ENCODE assay signal across 13 cellular contexts in genomic region chr3:142117052-142117451, GRCh38. TPM values are rescaled to one million over a fixed set of nuclear protein-coding genes. Genes with fewer than 3 reads are reported as not detected.
DNase-seq lines count a peak whose midpoint lies in the region; ATAC-seq, FAIRE-seq and TF ChIP-seq lines count a peak whose summit lies in the region.
"Had no signal": no experiment of that assay in that cellular context is flagged by ENCODE, and none has a peak within 500 bp of the region (broad histone marks: within the 10 kb centered on the region; RNA-seq: fewer than 3 reads in every experiment).

No MANE protein-coding gene starts in this region.

- no peaks in the 10 kb centered on the region for H3K36me3 ChIP-seq in Loucy (ENCODE audit: insufficient read depth, low read length)
- H3K36me3 ChIP-seq in mesendoderm (ENCODE audit: control insufficient read depth, insufficient read depth, low read length), result no peaks in the 10 kb centered on the region
- H3K36me3 ChIP-seq: esophagus muscularis mucosa, tibial nerve had no signal

- H3K9me3 ChIP-seq in Loucy (ENCODE audit: insufficient read depth, low read depth, low read length), result no peaks in the 10 kb centered on the region
- H3K9me3 ChIP-seq: esophagus muscularis mucosa had no signal

- ATAC-seq in WTC11, result no peak
- ATAC-seq: activated CD8-positive, alpha-beta memory T cell treated with anti-CD3 and anti-CD28 coated beads, Interleukin-2, amount 10 ng/mL, durations not matched to agents 7 days and 5 days had no signal

- H2AK5ac ChIP-seq in mesendoderm (ENCODE audit: low read length), result no peak overlapping the region

- peaks cover 4% of the 10 kb centered on the region; the same call in 1 of the 2 replicates for H3F3A ChIP-seq in Loucy (ENCODE audit: low read depth)

- no peak overlapping the region for H4K5ac ChIP-seq in mesendoderm (ENCODE audit: low read length)

- H3K36me3 Mint-ChIP-seq in WTC11, result no peaks in the 10 kb centered on the region

- no peaks in the 10 kb centered on the region for H3K27me3 Mint-ChIP-seq in WTC11 (ENCODE audit: low read depth)
- H3K27me3 Mint-ChIP-seq: activated CD8-positive, alpha-beta memory T cell treated with anti-CD3 and anti-CD28 coated beads, Interleukin-2, amount 10 ng/mL, durations not matched to agents 7 days and 5 days had no signal

- H2BK15ac ChIP-seq in mesendoderm (replicated peaks; ENCODE audit: low read depth), result no peak overlapping the region

- H3K4me1 Mint-ChIP-seq in WTC11, result peaks cover 7% of the 10 kb centered on the region
- H3K4me1 Mint-ChIP-seq: activated CD8-positive, alpha-beta memory T cell treated with anti-CD3 and anti-CD28 coated beads, Interleukin-2, amount 10 ng/mL, durations not matched to agents 7 days and 5 days had no signal

- CTCF ChIA-PET in WTC11 (lab: Charles Lee), result no interaction called here

- no peak overlapping the region for H3K18ac ChIP-seq in mesendoderm (ENCODE audit: low read length)

- H3K27ac Mint-ChIP-seq in WTC11, result peak overlapping the region; percentile 60
- H3K27ac Mint-ChIP-seq: activated CD8-positive, alpha-beta memory T cell treated with anti-CD3 and anti-CD28 coated beads, Interleukin-2, amount 10 ng/mL, durations not matched to agents 7 days and 5 days had no signal

- no peaks in the 10 kb centered on the region for H3K9me2 ChIP-seq in Loucy (replicated peaks; ENCODE audit: low read depth, low read length)

- H3K4me3 ChIP-seq in Loucy (ENCODE audit: low read length, poor library complexity, severe bottlenecking) (no peak overlapping the region), mesendoderm (ENCODE audit: low read length) (no peak overlapping the region), coronary artery (no peak overlapping the region)
- H3K4me3 ChIP-seq: esophagus muscularis mucosa, tibial nerve had no signal

- H4K20me1 ChIP-seq in Loucy (ENCODE audit: insufficient read depth, low read length, poor library complexity, severe bottlenecking), result no peaks in the 10 kb centered on the region

- no peak overlapping the region for H3K56ac ChIP-seq in mesendoderm (ENCODE audit: low read length)

- no peak overlapping the region for H3K23ac ChIP-seq in mesendoderm (ENCODE audit: low read length)

- H3K79me1 ChIP-seq in mesendoderm (ENCODE audit: low read length), result no peaks in the 10 kb centered on the region

- peak overlapping the region; percentile 55 for H3K4me2 ChIP-seq in Loucy (ENCODE audit: low read depth, low read length, poor library complexity, severe bottlenecking)
- no peak overlapping the region for H3K4me2 ChIP-seq in mesendoderm (ENCODE audit: low read length)

- no peak overlapping the region for H3K27ac ChIP-seq in mesendoderm (ENCODE audit: low read depth, low read length)
- no peak overlapping the region for H3K27ac ChIP-seq in coronary artery
- H3K27ac ChIP-seq: esophagus muscularis mucosa, tibial nerve had no signal

- peak overlapping the region; percentile 48 for H3K9ac ChIP-seq in Loucy (ENCODE audit: low read depth, low read length, poor library complexity, severe bottlenecking)
- no peak overlapping the region for H3K9ac ChIP-seq in mesendoderm (ENCODE audit: low read length)

- no peak for TF ChIP-seq CTCF in Loucy (conservative IDR thresholded peaks at IDR 0.05; ENCODE audit: low read length)
- TF ChIP-seq CTCF in WTC11 (IDR thresholded peaks at IDR 0.05), result no peak
- TF ChIP-seq CTCF in coronary artery (IDR thresholded peaks at IDR 0.05), result no peak

- no peak overlapping the region for H3K4ac ChIP-seq in mesendoderm (ENCODE audit: low read depth, low read length)

- H3K79me2 ChIP-seq in Loucy (ENCODE audit: insufficient read depth, low read length) (peaks cover 53% of the 10 kb centered on the region), mesendoderm (ENCODE audit: control insufficient read depth, insufficient read depth, low read length) (no peaks in the 10 kb centered on the region)

- H2BK120ac ChIP-seq in mesendoderm (ENCODE audit: low read depth, low read length), result no peak overlapping the region

- H3K4me1 ChIP-seq in Loucy (ENCODE audit: insufficient read depth, low read length, poor library complexity, severe bottlenecking) (peaks cover 25% of the 10 kb centered on the region), mesendoderm (ENCODE audit: control insufficient read depth, low read depth, low read length) (no peaks in the 10 kb centered on the region)
- H3K4me1 ChIP-seq: tibial nerve had no signal

- FAIRE-seq in frontal cortex (lab: Jason Lieb, UNC), result no peak

- no peak overlapping the region for H4K8ac ChIP-seq in mesendoderm (ENCODE audit: low read depth, low read length)

- H3K4me3 Mint-ChIP-seq in WTC11, result no peak overlapping the region
- H3K4me3 Mint-ChIP-seq: activated CD8-positive, alpha-beta memory T cell treated with anti-CD3 and anti-CD28 coated beads, Interleukin-2, amount 10 ng/mL, durations not matched to agents 7 days and 5 days had no signal

- H2BK5ac ChIP-seq in mesendoderm (ENCODE audit: low read length), result no peak overlapping the region

- DNase-seq in DMS79 treated with DMSO at 0.1 percent for 48 hours (lab: John Stamatoyannopoulos, UW) (peak; percentile 88), WTC11 (ENCODE audit: low spot score) (no peak), mesendoderm (peak; percentile 22), frontal cortex (ENCODE audit: low spot score in 2 of 2) (no peak), coronary artery (ENCODE audit: low spot score) (no peak), putamen (ENCODE audit: low spot score) (no peak), dedifferentiated amniotic fluid mesenchymal stem cell (ENCODE audit: extremely low spot score) (no peak)
- DNase-seq: activated CD8-positive, alpha-beta memory T cell treated with anti-CD3 and anti-CD28 coated beads, Interleukin-2, amount 10 ng/mL, durations not matched to agents 7 days and 5 days; NCI-H774; T-helper 2 cell had no signal

- H3K27me3 ChIP-seq in Loucy (ENCODE audit: insufficient read depth, low read length, poor library complexity, severe bottlenecking), result no peaks in the 10 kb centered on the region
- no peaks in the 10 kb centered on the region for H3K27me3 ChIP-seq in mesendoderm (ENCODE audit: insufficient read depth, low read length, poor library complexity)
- H3K27me3 ChIP-seq: esophagus muscularis mucosa, tibial nerve had no signal

- WGBS in mesendoderm (ENCODE audit: extremely low coverage, insufficient coverage, low lambda C conversion rate), result no CpG with 5 or more reads among the region's 5 CpGs

- H2AFZ ChIP-seq in Loucy (ENCODE audit: low read length), result no peak overlapping the region

- H3K9me3 Mint-ChIP-seq in WTC11, result no peaks in the 10 kb centered on the region

- POLR2A ChIA-PET in WTC11 (lab: Charles Lee), result no interaction called here

TF ChIP-seq in WTC11, 78 proteins besides CTCF, POLR2A, EP300 and RAD21 (continues in another document):
- TF ChIP-seq TP53 (CRISPR knock-in tag; IDR thresholded peaks at IDR 0.05) (no peak), ESRRA (CRISPR knock-in tag; IDR thresholded peaks at IDR 0.05; ENCODE audit: borderline replicate concordance) (no peak), ZMAT4 (CRISPR knock-in tag; IDR thresholded peaks at IDR 0.05) (no peak), GRHL2 (CRISPR knock-in tag; IDR thresholded peaks at IDR 0.05; ENCODE audit: insufficient replicate concordance, severe bottlenecking) (no peak), NR3C1 (CRISPR knock-in tag; conservative IDR thresholded peaks at IDR 0.05; ENCODE audit: low read depth) (no peak), ZNF317 (CRISPR knock-in tag; IDR thresholded peaks at IDR 0.05; ENCODE audit: borderline replicate concordance, low read depth) (no peak), ZNF423 (CRISPR knock-in tag; IDR thresholded peaks at IDR 0.05) (no peak), KAT7 (CRISPR knock-in tag; IDR thresholded peaks at IDR 0.05; ENCODE audit: borderline replicate concordance) (no peak)
- TF ChIP-seq, protein P1, sequence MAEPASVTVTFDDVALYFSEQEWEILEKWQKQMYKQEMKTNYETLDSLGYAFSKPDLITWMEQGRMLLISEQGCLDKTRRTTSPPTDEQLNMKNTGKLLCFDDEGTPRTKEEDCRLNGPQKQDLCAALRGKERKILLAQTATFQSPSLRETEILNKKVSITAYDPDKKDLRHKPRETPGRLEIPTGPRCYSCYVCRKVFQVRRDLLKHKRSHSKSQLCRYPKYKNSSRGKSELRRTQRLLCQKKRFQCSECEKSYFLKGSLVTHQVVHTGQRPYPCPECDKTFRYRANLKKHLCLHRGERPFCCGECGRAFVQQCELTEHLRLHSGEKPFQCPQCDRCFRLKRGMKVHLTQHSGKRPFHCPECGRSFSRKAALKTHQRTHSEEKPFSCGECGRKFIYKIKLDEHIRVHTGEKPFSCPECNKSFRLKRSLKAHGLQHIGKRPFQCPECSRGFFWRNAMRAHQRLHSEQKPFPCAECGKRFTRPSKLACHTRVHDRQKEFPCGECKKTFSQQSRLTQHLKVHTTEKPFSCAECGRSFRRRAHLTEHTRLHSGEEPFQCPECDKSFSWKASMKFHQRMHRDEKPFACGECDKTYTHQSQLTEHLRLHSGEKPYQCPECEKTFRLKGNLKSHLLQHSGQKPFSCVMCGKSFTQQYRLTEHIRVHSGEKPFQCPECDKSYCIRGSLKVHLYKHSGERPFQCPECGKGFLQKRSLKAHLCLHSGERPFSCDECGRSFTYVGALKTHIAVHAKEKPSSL (CRISPR knock-in tag; conservative IDR thresholded peaks at IDR 0.05), result no peak
- TF ChIP-seq, protein P2, sequence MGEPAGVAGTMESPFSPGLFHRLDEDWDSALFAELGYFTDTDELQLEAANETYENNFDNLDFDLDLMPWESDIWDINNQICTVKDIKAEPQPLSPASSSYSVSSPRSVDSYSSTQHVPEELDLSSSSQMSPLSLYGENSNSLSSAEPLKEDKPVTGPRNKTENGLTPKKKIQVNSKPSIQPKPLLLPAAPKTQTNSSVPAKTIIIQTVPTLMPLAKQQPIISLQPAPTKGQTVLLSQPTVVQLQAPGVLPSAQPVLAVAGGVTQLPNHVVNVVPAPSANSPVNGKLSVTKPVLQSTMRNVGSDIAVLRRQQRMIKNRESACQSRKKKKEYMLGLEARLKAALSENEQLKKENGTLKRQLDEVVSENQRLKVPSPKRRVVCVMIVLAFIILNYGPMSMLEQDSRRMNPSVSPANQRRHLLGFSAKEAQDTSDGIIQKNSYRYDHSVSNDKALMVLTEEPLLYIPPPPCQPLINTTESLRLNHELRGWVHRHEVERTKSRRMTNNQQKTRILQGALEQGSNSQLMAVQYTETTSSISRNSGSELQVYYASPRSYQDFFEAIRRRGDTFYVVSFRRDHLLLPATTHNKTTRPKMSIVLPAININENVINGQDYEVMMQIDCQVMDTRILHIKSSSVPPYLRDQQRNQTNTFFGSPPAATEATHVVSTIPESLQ (CRISPR knock-in tag; IDR thresholded peaks at IDR 0.05), result no peak

RNA-seq across cellular contexts. Expression of gene TFDP2, which starts 32.3 kb away (rescaled TPM):
- total RNA-seq in WTC11 (2021), result 48.2 to 66.8 TPM (median 59.3 TPM) in 3 replicates
- polyA plus RNA-seq in mesendoderm (2013, experiment 1 of 2), result 120 TPM
- 123 TPM for polyA plus RNA-seq in mesendoderm (2013, experiment 2 of 2)
- total RNA-seq in frontal cortex, result 42.0 TPM

Comparison
In these comparisons a context has a peak if more than half of its experiments do, and no peak if none do; other contexts are left out.
1. DNase-seq: peak in DMS79 treated with DMSO at 0.1 percent for 48 hours (single experiment) and mesendoderm (single experiment); none in WTC11 (single experiment), frontal cortex (0 of 2), coronary artery (single experiment), putamen (single experiment) and dedifferentiated amniotic fluid mesenchymal stem cell (single experiment).